ENCODE assay signal across 11 cellular contexts in genomic region chr2:110114007-110114591, GRCh38. TPM values are rescaled to one million over a fixed set of nuclear protein-coding genes. Genes with fewer than 3 reads are reported as not detected.
DNase-seq lines count a peak whose midpoint lies in the region; ATAC-seq, FAIRE-seq and TF ChIP-seq lines count a peak whose summit lies in the region.
"Had no signal": no experiment of that assay in that cellular context is flagged by ENCODE, and none has a peak within 500 bp of the region (broad histone marks: within the 10 kb centered on the region; RNA-seq: fewer than 3 reads in every experiment).

No MANE protein-coding gene starts in this region.

- H3K79me2 ChIP-seq in PC-3 (ENCODE audit: low read length) = peaks cover 73% of the 10 kb centered on the region

- H3K4me1 ChIP-seq in HEK293 (ENCODE audit: control insufficient read depth, insufficient read depth, low read length) (no peaks in the 10 kb centered on the region), PC-3 (ENCODE audit: insufficient read depth, low read length) (peaks cover 32% of the 10 kb centered on the region), small intestine (ENCODE audit: control insufficient read depth in 2 of 2, insufficient read depth in 1 of 2, low read depth in 1 of 2, low read length in 1 of 2) (peaks cover 0 to 4% of the 10 kb centered on the region in 2 donors), HAP-1 (no peaks in the 10 kb centered on the region), SJCRH30 (no peaks in the 10 kb centered on the region)

- H3K4me3 ChIP-seq in HEK293 (ENCODE audit: low read depth, low read length) (no peak overlapping the region), PC-3 (ENCODE audit: low read length) (peak overlapping the region; percentile 98), fibroblast of pulmonary artery (replicated peaks; ENCODE audit: low read depth, low read length) (no peak overlapping the region), small intestine (ENCODE audit: low read depth in 1 of 2, low read length in 2 of 2) (peak overlapping the region in 1 of 2 donors; percentile 64), HAP-1 (no peak overlapping the region), SJCRH30 (no peak overlapping the region)

- ATAC-seq in PC-3 (peak; percentile 70), HG02610 (IDR thresholded peaks at IDR 0.05; ENCODE audit: unreplicated experiment) (no peak)

- in situ Hi-C loops in HAP-1 (cut with MboI; ENCODE audit: low sequenced_read_pairs) = no loop called here

- H2AFZ ChIP-seq in PC-3 (ENCODE audit: low read length) = no peak overlapping the region

- H3K27me3 ChIP-seq in PC-3 (ENCODE audit: low read length) = no peaks in the 10 kb centered on the region
- peaks cover 0 to 3% of the 10 kb centered on the region in 2 donors for H3K27me3 ChIP-seq in small intestine (ENCODE audit: control insufficient read depth in 2 of 2, insufficient read depth in 2 of 2, low read length in 2 of 2)
- H3K27me3 ChIP-seq in HAP-1 (ENCODE audit: low read depth) = peaks cover 5% of the 10 kb centered on the region; the same call in 1 of the 2 replicates
- H3K27me3 ChIP-seq in SJCRH30 = no peaks in the 10 kb centered on the region; the same call in 1 of the 2 replicates

- no peaks in the 10 kb centered on the region for H3F3A ChIP-seq in PC-3 (ENCODE audit: low read length, unreplicated experiment)

- WGBS in small intestine, 3 donors = 13 to 46% (median 21%) methylated on average over 7 of the region's 7 CpGs

- no peak for FAIRE-seq in small intestine (lab: Jason Lieb, UNC)

- TF ChIP-seq CTCF in HEK293 (tag by site-specific recombination; IDR thresholded peaks at IDR 0.05) (0 out of 2 replicates have a peak, but pooled peaks have one; percentile 20), PC-3 (conservative IDR thresholded peaks at IDR 0.05; ENCODE audit: low read depth, low read length) (peak; percentile 68), fibroblast of pulmonary artery (IDR thresholded peaks at IDR 0.05; ENCODE audit: low read length, missing control alignments) (peak; percentile 18)

- no peaks in the 10 kb centered on the region for H3K36me3 ChIP-seq in HEK293 (ENCODE audit: control insufficient read depth in 2 of 2, insufficient read depth in 1 of 2, low read length in 2 of 2)
- H3K36me3 ChIP-seq in PC-3 (ENCODE audit: low read depth, low read length) = peaks cover 17% of the 10 kb centered on the region
- no peaks in the 10 kb centered on the region for H3K36me3 ChIP-seq in small intestine (ENCODE audit: control insufficient read depth in 2 of 2, insufficient read depth in 2 of 2, low read length in 2 of 2)
- H3K36me3 ChIP-seq in HAP-1 (replicated peaks) = no peaks in the 10 kb centered on the region
- H3K36me3 ChIP-seq in SJCRH30 = no peaks in the 10 kb centered on the region

- DNase-seq in PC-3 (peak; percentile 95), fibroblast of pulmonary artery (ENCODE audit: low read depth) (no peak), small intestine (peak; percentile 95), HAP-1 (ENCODE audit: low spot score in 2 of 2) (no peak), SJCRH30 (no peak)
- DNase-seq in activated CD8-positive, alpha-beta memory T cell treated with anti-CD3 and anti-CD28 coated beads, Interleukin-2, amount 50 U/mL, for 48 hours = no peak
- DNase-seq: activated CD4-positive, CD25-positive, alpha-beta regulatory T cell; foreskin melanocyte had no signal

- H3K9ac ChIP-seq in PC-3 (ENCODE audit: low read length) = peak overlapping the region; percentile 99

- CTCF ChIA-PET in HEK293 (lab: Yijun Ruan, JAX) (no interaction called here), PC-3 (lab: Charles Lee) (interaction anchor here (1.5 to 2.9 kb wide), 2 partner anchors 8 to 42 kb away, joined by 4 to 21 read pairs; no protein-coding TSS in a partner anchor)

- intact Hi-C loops in PC-3 (cut with micrococcal nuclease) = loop anchor here (1.0 kb wide), 2 partner anchors 8 to 42 kb away; no protein-coding TSS in a partner anchor

- H3K9me2 ChIP-seq in PC-3 (replicated peaks; ENCODE audit: low read length) = 0 out of 2 replicates have a peak, but pooled peaks cover 5% of the 10 kb centered on the region

- peak overlapping the region; percentile 100 for H3K4me2 ChIP-seq in PC-3 (ENCODE audit: low read length)

- BruUV-seq in PC-3 (replicated peaks; lab: Mats Ljungman, UMichigan) = no TSS peak

- POLR2A ChIA-PET in HEK293 (lab: Yijun Ruan, JAX) (no interaction called here), PC-3 (lab: Charles Lee; ENCODE audit: unreplicated experiment) (interaction anchor here (0.6 to 2.4 kb wide), 3 partner anchors 8 to 668 kb away, joined by 4 to 15 read pairs (median 10); no protein-coding TSS in a partner anchor)

- H3K27ac ChIP-seq in HEK293 (ENCODE audit: extremely low read depth, low read depth, low read length) (no peak overlapping the region), PC-3 (ENCODE audit: low read length) (peak overlapping the region; percentile 90), small intestine (ENCODE audit: low read depth in 1 of 2, low read length in 1 of 2) (peak overlapping the region; percentile 85 to 99), SJCRH30 (no peak overlapping the region)

- no peaks in the 10 kb centered on the region for H3K9me3 ChIP-seq in HEK293 (ENCODE audit: control insufficient read depth, insufficient read depth, low read depth, low read length)
- H3K9me3 ChIP-seq in PC-3 (ENCODE audit: low read length) = no peaks in the 10 kb centered on the region
- no peaks in the 10 kb centered on the region for H3K9me3 ChIP-seq in small intestine (ENCODE audit: control insufficient read depth, low read depth)
- H3K9me3 ChIP-seq in HAP-1 = no peaks in the 10 kb centered on the region
- no peaks in the 10 kb centered on the region for H3K9me3 ChIP-seq in SJCRH30 (replicated peaks)

- H4K20me1 ChIP-seq in PC-3 (ENCODE audit: low read length) = peaks cover 12% of the 10 kb centered on the region

TF ChIP-seq in HEK293, 187 proteins besides CTCF, POLR2A, EP300 and RAD21:
- no peak for TF ChIP-seq ZNF514 (tag by site-specific recombination; IDR thresholded peaks at IDR 0.05)
- no peak for TF ChIP-seq PATZ1 (tag by site-specific recombination; IDR thresholded peaks at IDR 0.05)
- TF ChIP-seq KLF1 (tag by site-specific recombination; IDR thresholded peaks at IDR 0.05) = peak; percentile 48
- TF ChIP-seq ZNF747 (tag by site-specific recombination; IDR thresholded peaks at IDR 0.05) = no peak
- TF ChIP-seq ZNF184 (tag by site-specific recombination; IDR thresholded peaks at IDR 0.05) = no peak
- 0 out of 2 replicates have a peak, but pooled peaks have one; percentile 23 for TF ChIP-seq GLIS2 (tag by site-specific recombination; IDR thresholded peaks at IDR 0.05)
- no peak for TF ChIP-seq TCF7L2 (IDR thresholded peaks at IDR 0.05; ENCODE audit: borderline replicate concordance, low read depth, low read length)

RNA-seq across cellular contexts. Expression of gene MALL, which starts 1.5 kb away (rescaled TPM):
- 123 and 136 TPM in 2 replicates for total RNA-seq in PC-3 (2014; rRNA removed)
- 100 to 1,000 TPM; 123 to 199 (median 153) TPM for polyA plus RNA-seq in small intestine
- total RNA-seq in SJCRH30 (2014; rRNA removed; shearing (Covaris generic)) = 0.12 TPM in 1 of 2 replicates, not detected in the other
- total RNA-seq: LHCN-M2 had no signal

Comparison
In these comparisons a context has a peak if more than half of its experiments do, and no peak if none do; other contexts are left out.
1. H3K27ac ChIP-seq: peak in PC-3 (single experiment) and small intestine (2 of 2); none in HEK293 (single experiment) and SJCRH30 (single experiment).
2. CTCF ChIP-seq: peak in every context shown above with its lines; median percentile 68 in PC-3; 20 in HEK293; 18 in fibroblast of pulmonary artery.
3. DNase-seq: peak in PC-3 (single experiment) and small intestine (single experiment); none in fibroblast of pulmonary artery (single experiment), HAP-1 (0 of 2), activated CD8-positive, alpha-beta memory T cell treated with anti-CD3 and anti-CD28 coated beads, Interleukin-2, amount 50 U/mL, for 48 hours (single experiment) and SJCRH30 (0 of 2).
4. RNA of gene MALL, which starts 1.5 kb away (total RNA-seq): 123 to 136 TPM in PC-3; 0.12 TPM in SJCRH30; every median in the first group is over 100 times any median in the second.